22 cellular contexts compared by ENCODE assay signal in genomic region chr6:107943626-107944439, GRCh38. TPM values are rescaled to one million over a fixed set of nuclear protein-coding genes. Genes with fewer than 3 reads are reported as not detected.
DNase-seq lines count a peak whose midpoint lies in the region; ATAC-seq and TF ChIP-seq lines count a peak whose summit lies in the region.
"Had no signal": no experiment of that assay in that cellular context is flagged by ENCODE, and none has a peak within 500 bp of the region (broad histone marks: within the 10 kb centered on the region; RNA-seq: fewer than 3 reads in every experiment).

No MANE protein-coding gene starts in this region.

- POLR2A ChIA-PET in activated CD4-positive, alpha-beta T cell treated with anti-CD3 and anti-CD28 coated beads for 36 hours (lab: Charles Lee), result interaction anchor here (1.5 kb wide), 1 partner anchor 14 kb away, joined by 5 read pairs; the partner anchor contains the start of gene SEC63
- POLR2A ChIA-PET in activated naive CD8-positive, alpha-beta T cell treated with anti-CD3 and anti-CD28 coated beads, Interleukin-2, amount 10 ng/mL, durations not matched to agents 7 days and 5 days (lab: Charles Lee), result no interaction called here

- TF ChIP-seq CTCF in H9 (conservative IDR thresholded peaks at IDR 0.05) (no peak), nephron progenitor cell (IDR thresholded peaks at IDR 0.05) (no peak)

- no peak overlapping the region for H2AFZ ChIP-seq in H9 (ENCODE audit: low read length)
- no peak overlapping the region for H2AFZ ChIP-seq in GM23248

- H2BK15ac ChIP-seq in H9 (ENCODE audit: low read depth, low read length), result no peak overlapping the region

- H4K8ac ChIP-seq in H9 (replicated peaks; ENCODE audit: insufficient read length, low read depth, low read length), result no peak overlapping the region

- no peak overlapping the region for H3T11ph ChIP-seq in H9 (ENCODE audit: low read length)

- peak overlapping the region; percentile 33 for H3K27ac Mint-ChIP-seq in activated CD4-positive, alpha-beta T cell treated with anti-CD3 and anti-CD28 coated beads for 36 hours
- H3K27ac Mint-ChIP-seq in H9 (peak overlapping the region in 2 of 3 experiments; percentile 22 to 57; a peak in 3 of 7 replicates), nephron progenitor cell (peak overlapping the region; percentile 92)
- no peak overlapping the region for H3K27ac Mint-ChIP-seq in activated naive CD8-positive, alpha-beta T cell treated with anti-CD3 and anti-CD28 coated beads, Interleukin-2, amount 10 ng/mL, durations not matched to agents 7 days and 5 days

- H2AK5ac ChIP-seq in H9 (ENCODE audit: insufficient read length, low read length), result no peak overlapping the region

- H3K9me3 ChIP-seq in H9 (ENCODE audit: control insufficient read depth, low read depth, low read length), result no peaks in the 10 kb centered on the region
- no peaks in the 10 kb centered on the region for H3K9me3 ChIP-seq in GM23248 (ENCODE audit: low read depth)
- H3K9me3 ChIP-seq: BE2C, prostate gland, testis had no signal

- no peak overlapping the region for H3K56ac ChIP-seq in H9 (ENCODE audit: insufficient read length, low read depth, low read length)

- H4K20me1 ChIP-seq in H9 (ENCODE audit: control insufficient read depth, insufficient read depth, insufficient read length) (no peaks in the 10 kb centered on the region), GM23248 (ENCODE audit: insufficient read depth) (peaks cover 55% of the 10 kb centered on the region)

- H3K23ac ChIP-seq in H9 (ENCODE audit: insufficient read length, low read depth, low read length), result no peak overlapping the region

- no peak for DNase-seq in activated CD4-positive, alpha-beta T cell treated with anti-CD3 and anti-CD28 coated beads for 36 hours
- no peak for DNase-seq in activated CD4-positive, alpha-beta T cell treated with anti-CD3 and anti-CD28 coated beads for 1 hour
- DNase-seq in H9 (no peak), nephron progenitor cell (no peak), GM23248 (no peak), HPDE6-E6E7 (ENCODE audit: extremely low spot score) (no peak)
- DNase-seq in activated naive CD8-positive, alpha-beta T cell treated with anti-CD3 and anti-CD28 coated beads, Interleukin-2, amount 10 ng/mL, durations not matched to agents 7 days and 5 days, result no peak
- no peak for DNase-seq in stimulated activated CD4-positive, alpha-beta T cell treated with anti-CD3 and anti-CD28 coated beads, Interleukin-2, amount 100 ng/mL, for 24 hours
- DNase-seq: 8988T; activated naive CD4-positive, alpha-beta T cell; BE2C; dermis blood vessel endothelial cell; foreskin keratinocyte; IMR-90; mesenchymal stem cell; NCI-H2029; NCI-H446 treated with DMSO at 0.1 percent for 48 hours; SW 1271; testis; WERI-Rb-1 had no signal

- H3K9ac ChIP-seq in H9 (ENCODE audit: extremely low read depth, insufficient read length, low read length), result no peak overlapping the region
- H3K9ac ChIP-seq in GM23248, result no peak overlapping the region

- H3K27me3 ChIP-seq in H9 (ENCODE audit: insufficient read depth, low read length) (no peaks in the 10 kb centered on the region), GM23248 (replicated peaks; ENCODE audit: insufficient read depth) (no peaks in the 10 kb centered on the region)
- H3K27me3 ChIP-seq: BE2C, foreskin keratinocyte, testis had no signal

- H3K4me1 Mint-ChIP-seq in activated CD4-positive, alpha-beta T cell treated with anti-CD3 and anti-CD28 coated beads for 36 hours, result peaks cover 53% of the 10 kb centered on the region
- H3K4me1 Mint-ChIP-seq in H9 (peaks cover 4 to 7% of the 10 kb centered on the region in 2 experiments; a peak in 3 of 4 replicates), nephron progenitor cell (peaks cover 41% of the 10 kb centered on the region)
- peaks cover 27% of the 10 kb centered on the region for H3K4me1 Mint-ChIP-seq in activated naive CD8-positive, alpha-beta T cell treated with anti-CD3 and anti-CD28 coated beads, Interleukin-2, amount 10 ng/mL, durations not matched to agents 7 days and 5 days

- H3K9me2 ChIP-seq in GM23248 (ENCODE audit: insufficient read depth), result no peaks in the 10 kb centered on the region

- no peaks in the 10 kb centered on the region for H3K36me3 ChIP-seq in GM23248 (ENCODE audit: low read depth)
- H3K36me3 ChIP-seq: prostate gland, WERI-Rb-1 had no signal

- no peak overlapping the region for H2BK5ac ChIP-seq in H9 (ENCODE audit: insufficient read length, low read length)

- no peak overlapping the region for H3K4me3 ChIP-seq in GM23248
- H3K4me3 ChIP-seq: prostate gland, testis had no signal

- H3K4ac ChIP-seq in H9 (ENCODE audit: low read depth, low read length), result no peak overlapping the region

- H3K4me1 ChIP-seq in H9 (ENCODE audit: insufficient read depth, low read length), result no peaks in the 10 kb centered on the region; the same call in 1 of the 2 replicates
- H3K4me1 ChIP-seq in GM23248 (ENCODE audit: insufficient read depth), result no peaks in the 10 kb centered on the region
- H3K4me1 ChIP-seq: BE2C, foreskin keratinocyte, prostate gland had no signal

- peaks cover 8% of the 10 kb centered on the region for H3K36me3 Mint-ChIP-seq in activated CD4-positive, alpha-beta T cell treated with anti-CD3 and anti-CD28 coated beads for 36 hours (ENCODE audit: low read depth)
- H3K36me3 Mint-ChIP-seq in H9 (ENCODE audit: insufficient read depth in 1 of 3, low read depth in 3 of 3) (peaks cover 7 to 35% (median 9%) of the 10 kb centered on the region in 3 experiments; a peak in 5 of 7 replicates), nephron progenitor cell (ENCODE audit: low read depth) (peaks cover 64% of the 10 kb centered on the region)
- H3K36me3 Mint-ChIP-seq in activated naive CD8-positive, alpha-beta T cell treated with anti-CD3 and anti-CD28 coated beads, Interleukin-2, amount 10 ng/mL, durations not matched to agents 7 days and 5 days, result peaks cover 20% of the 10 kb centered on the region

- in situ Hi-C loops in GM23248 (cut with MboI), result no loop called here

- intact Hi-C loops in activated CD4-positive, alpha-beta T cell treated with anti-CD3 and anti-CD28 coated beads for 36 hours (cut with DNase I, micrococcal nuclease), result no loop called here

- no peak overlapping the region for H4K5ac ChIP-seq in H9 (ENCODE audit: insufficient read length, low read depth, low read length)

- no peak overlapping the region for H2BK120ac ChIP-seq in H9 (ENCODE audit: low read depth, low read length, poor library complexity, severe bottlenecking)

- no peaks in the 10 kb centered on the region for H3F3A ChIP-seq in GM23248 (ENCODE audit: insufficient read depth)

- no peak overlapping the region for H3K14ac ChIP-seq in H9 (ENCODE audit: insufficient read depth, low read length)

- H3K4me2 ChIP-seq in H9 (ENCODE audit: insufficient read depth, insufficient read length, low read length), result no peak overlapping the region
- H3K4me2 ChIP-seq in GM23248 (ENCODE audit: unreplicated experiment), result no peak overlapping the region

- H3K27ac ChIP-seq in H9 (ENCODE audit: insufficient read length, low read depth, low read length) (no peak overlapping the region), GM23248 (no peak overlapping the region)
- H3K27ac ChIP-seq: foreskin keratinocyte, prostate gland, testis, WERI-Rb-1 had no signal

- H3K4me3 Mint-ChIP-seq in activated CD4-positive, alpha-beta T cell treated with anti-CD3 and anti-CD28 coated beads for 36 hours, result no peak overlapping the region
- H3K4me3 Mint-ChIP-seq in H9 (no peak overlapping the region), nephron progenitor cell (no peak overlapping the region)
- no peak overlapping the region for H3K4me3 Mint-ChIP-seq in activated naive CD8-positive, alpha-beta T cell treated with anti-CD3 and anti-CD28 coated beads, Interleukin-2, amount 10 ng/mL, durations not matched to agents 7 days and 5 days
- H3K4me3 Mint-ChIP-seq: neural crest cell had no signal

- no peak overlapping the region for H3K18ac ChIP-seq in H9 (ENCODE audit: insufficient read length, low read depth, low read length)

- peaks cover 9% of the 10 kb centered on the region for H3K79me1 ChIP-seq in H9 (ENCODE audit: insufficient read depth, low read depth, low read length, poor library complexity, severe bottlenecking)

- H3K9me3 Mint-ChIP-seq in activated CD4-positive, alpha-beta T cell treated with anti-CD3 and anti-CD28 coated beads for 36 hours (ENCODE audit: low read depth), result no peaks in the 10 kb centered on the region
- H3K9me3 Mint-ChIP-seq in H9, result peaks cover 0 to 14% of the 10 kb centered on the region in 2 experiments; a peak in 2 of 5 replicates
- H3K9me3 Mint-ChIP-seq in activated naive CD8-positive, alpha-beta T cell treated with anti-CD3 and anti-CD28 coated beads, Interleukin-2, amount 10 ng/mL, durations not matched to agents 7 days and 5 days, result no peaks in the 10 kb centered on the region
- peaks cover 35% of the 10 kb centered on the region for H3K9me3 Mint-ChIP-seq in nephron progenitor cell

- H3K79me2 ChIP-seq in H9 (ENCODE audit: insufficient read depth, low read length), result peaks cover 30% of the 10 kb centered on the region
- peaks cover 100% of the 10 kb centered on the region for H3K79me2 ChIP-seq in GM23248 (ENCODE audit: insufficient read depth)

- no peaks in the 10 kb centered on the region for H3K23me2 ChIP-seq in H9 (ENCODE audit: insufficient read length, low read depth, low read length, poor library complexity, severe bottlenecking)

- CTCF ChIA-PET in activated CD4-positive, alpha-beta T cell treated with anti-CD3 and anti-CD28 coated beads for 36 hours (lab: Charles Lee), result interaction anchor here (0.9 to 1.0 kb wide), 4 partner anchors 13 to 28 kb away, joined by 3 to 4 read pairs (median 4); no protein-coding TSS in a partner anchor

- H2BK20ac ChIP-seq in H9 (ENCODE audit: low read depth, low read length, poor library complexity, severe bottlenecking), result no peak overlapping the region

- no peak overlapping the region for H2BK12ac ChIP-seq in H9 (ENCODE audit: insufficient read length, low read depth, low read length)

- WGBS in H9 (ENCODE audit: extremely low coverage, insufficient read length, low lambda C conversion rate), result no CpG with 5 or more reads among the region's 6 CpGs
- WGBS in GM23248 (ENCODE audit: low coverage in 1 of 2, low lambda C conversion rate in 2 of 2, missing lambda C conversion rate in 2 of 2), 2 experiments, result 91 to 93% methylated on average over 6 of the region's 6 CpGs

- H4K91ac ChIP-seq in H9 (ENCODE audit: insufficient read length, low read depth, low read length), result no peak overlapping the region

- no peaks in the 10 kb centered on the region for H3K27me3 Mint-ChIP-seq in activated CD4-positive, alpha-beta T cell treated with anti-CD3 and anti-CD28 coated beads for 36 hours
- H3K27me3 Mint-ChIP-seq in H9 (ENCODE audit: low read depth), result no peaks in the 10 kb centered on the region
- no peaks in the 10 kb centered on the region for H3K27me3 Mint-ChIP-seq in activated naive CD8-positive, alpha-beta T cell treated with anti-CD3 and anti-CD28 coated beads, Interleukin-2, amount 10 ng/mL, durations not matched to agents 7 days and 5 days
- H3K27me3 Mint-ChIP-seq in nephron progenitor cell (ENCODE audit: low read depth, poor library complexity), result no peaks in the 10 kb centered on the region

- peak; percentile 83 for ATAC-seq in activated CD4-positive, alpha-beta T cell treated with anti-CD3 and anti-CD28 coated beads for 36 hours
- ATAC-seq in activated naive CD8-positive, alpha-beta T cell treated with anti-CD3 and anti-CD28 coated beads, Interleukin-2, amount 10 ng/mL, durations not matched to agents 7 days and 5 days (ENCODE audit: low read depth), result peak; percentile 80
- ATAC-seq: foreskin keratinocyte had no signal

RNA-seq across cellular contexts. Expression of gene SEC63, which starts 14.2 kb away (rescaled TPM):
- 100 to 1,000 TPM in 1 of 2 experiments, 10 to 100 TPM in 1; 98.7 to 100 TPM for total RNA-seq in activated CD4-positive, alpha-beta T cell treated with anti-CD3 and anti-CD28 coated beads for 36 hours
- total RNA-seq in H9 (2021), result 73.3 and 86.2 TPM in 2 replicates
- 10 to 100 TPM; 64.7 to 69.2 TPM for total RNA-seq in activated naive CD8-positive, alpha-beta T cell treated with anti-CD3 and anti-CD28 coated beads, Interleukin-2, amount 10 ng/mL, durations not matched to agents 7 days and 5 days
- 16.3 and 38.5 TPM in 2 replicates for total RNA-seq in GM23248 (2014; rRNA removed; shearing (Covaris generic))
- 184 and 190 TPM in 2 replicates for polyA plus RNA-seq in GM23248 (2016; fragmentation: Nextera tagmentation; extraction: Ambion mirVana)
